Comparison of ENCODE assay signal across 21 cellular contexts in genomic region chr15:22259881-22260421, GRCh38.
A peak's percentile ranks its signal among the peaks of the same experiment; 100 is the strongest.
DNase-seq lines count a peak whose midpoint lies in the region; ATAC-seq, FAIRE-seq and TF ChIP-seq lines count a peak whose summit lies in the region.
"Had no signal": no experiment of that assay in that cellular context is flagged by ENCODE, and none has a peak within 500 bp of the region (broad histone marks: within the 10 kb centered on the region; RNA-seq: fewer than 3 reads in every experiment).

No MANE protein-coding gene starts in this region.

- 78 to 85% methylated on average over 7 of the region's 7 CpGs for WGBS in endodermal cell (ENCODE audit: insufficient coverage in 1 of 2, insufficient read length in 1 of 2), 2 experiments

- no peaks in the 10 kb centered on the region for H3K9me3 Mint-ChIP-seq in activated naive CD8-positive, alpha-beta T cell (ENCODE audit: low read depth)
- no peaks in the 10 kb centered on the region for H3K9me3 Mint-ChIP-seq in activated naive CD8-positive, alpha-beta T cell treated with anti-CD3 and anti-CD28 coated beads, Interleukin-2, amount 50 U/mL, for 24 hours
- H3K9me3 Mint-ChIP-seq in T-helper 1 cell treated with Interleukin-12 subunit alpha and Interleukin-12 subunit beta and Interleukin-4 antibody, amounts not matched to agents 30 μg/mL and 1 μg/mL, for 36 hours: no peaks in the 10 kb centered on the region
- peaks cover 49% of the 10 kb centered on the region for H3K9me3 Mint-ChIP-seq in endodermal cell

- H3K4me3 ChIP-seq in endodermal cell (ENCODE audit: low read length): peak overlapping the region; percentile 47
- H3K4me3 ChIP-seq: HAP-1, heart right ventricle, right atrium auricular region had no signal

- no peak overlapping the region for H3K27ac ChIP-seq in endodermal cell (ENCODE audit: low read depth, low read length)
- H3K27ac ChIP-seq: heart right ventricle, right atrium auricular region had no signal

- peaks cover 74% of the 10 kb centered on the region for H3K9me3 ChIP-seq in endodermal cell (ENCODE audit: control insufficient read depth, low read length)
- H3K9me3 ChIP-seq: right atrium auricular region had no signal

- H3K36me3 Mint-ChIP-seq in activated naive CD8-positive, alpha-beta T cell: no peaks in the 10 kb centered on the region
- H3K36me3 Mint-ChIP-seq in activated naive CD8-positive, alpha-beta T cell treated with anti-CD3 and anti-CD28 coated beads, Interleukin-2, amount 50 U/mL, for 24 hours (ENCODE audit: low read depth): no peaks in the 10 kb centered on the region
- H3K36me3 Mint-ChIP-seq in T-helper 1 cell treated with Interleukin-12 subunit alpha and Interleukin-12 subunit beta and Interleukin-4 antibody, amounts not matched to agents 30 μg/mL and 1 μg/mL, for 36 hours (ENCODE audit: low read depth): no peaks in the 10 kb centered on the region
- H3K36me3 Mint-ChIP-seq in endodermal cell (ENCODE audit: low read depth): peaks cover 4% of the 10 kb centered on the region

- intact Hi-C loops in posterior vena cava (cut with DNase I): no loop called here

- FAIRE-seq in H54 (lab: Jason Lieb, UNC): no peak
- FAIRE-seq: HTR-8/SVneo had no signal

- no peak for TF ChIP-seq POLR2A in H54 (IDR thresholded peaks at IDR 0.05; ENCODE audit: low read depth, low read length)

- H3K4me1 ChIP-seq in endodermal cell (ENCODE audit: control insufficient read depth, insufficient read depth, low read length): no peaks in the 10 kb centered on the region
- H3K4me1 ChIP-seq: HAP-1, right atrium auricular region had no signal

- H3K27ac Mint-ChIP-seq in activated naive CD8-positive, alpha-beta T cell: peak overlapping the region; percentile 18
- no peak overlapping the region for H3K27ac Mint-ChIP-seq in activated naive CD8-positive, alpha-beta T cell treated with anti-CD3 and anti-CD28 coated beads, Interleukin-2, amount 50 U/mL, for 24 hours
- peak overlapping the region; percentile 86 for H3K27ac Mint-ChIP-seq in T-helper 1 cell treated with Interleukin-12 subunit alpha and Interleukin-12 subunit beta and Interleukin-4 antibody, amounts not matched to agents 30 μg/mL and 1 μg/mL, for 36 hours
- H3K27ac Mint-ChIP-seq in endodermal cell: no peak overlapping the region

- H3K36me3 ChIP-seq in endodermal cell (ENCODE audit: control insufficient read depth, insufficient read depth, low read length): no peaks in the 10 kb centered on the region
- H3K36me3 ChIP-seq: HAP-1, heart right ventricle, right atrium auricular region had no signal

- peak overlapping the region; percentile 61 for H3K4me3 Mint-ChIP-seq in activated naive CD8-positive, alpha-beta T cell
- no peak overlapping the region for H3K4me3 Mint-ChIP-seq in activated naive CD8-positive, alpha-beta T cell treated with anti-CD3 and anti-CD28 coated beads, Interleukin-2, amount 50 U/mL, for 24 hours
- peak overlapping the region; percentile 23 for H3K4me3 Mint-ChIP-seq in T-helper 1 cell treated with Interleukin-12 subunit alpha and Interleukin-12 subunit beta and Interleukin-4 antibody, amounts not matched to agents 30 μg/mL and 1 μg/mL, for 36 hours
- no peak overlapping the region for H3K4me3 Mint-ChIP-seq in endodermal cell

- no peaks in the 10 kb centered on the region for H3K27me3 ChIP-seq in endodermal cell (ENCODE audit: control insufficient read depth, insufficient read depth, low read length, poor library complexity, severe bottlenecking)
- H3K27me3 ChIP-seq: right atrium auricular region had no signal

- ATAC-seq in activated naive CD8-positive, alpha-beta T cell treated with anti-CD3 and anti-CD28 coated beads, Interleukin-2, amount 50 U/mL, for 24 hours: no peak
- ATAC-seq: heart right ventricle had no signal

- peaks cover 22% of the 10 kb centered on the region for H3K27me3 Mint-ChIP-seq in activated naive CD8-positive, alpha-beta T cell
- peaks cover 23% of the 10 kb centered on the region for H3K27me3 Mint-ChIP-seq in activated naive CD8-positive, alpha-beta T cell treated with anti-CD3 and anti-CD28 coated beads, Interleukin-2, amount 50 U/mL, for 24 hours
- H3K27me3 Mint-ChIP-seq in T-helper 1 cell treated with Interleukin-12 subunit alpha and Interleukin-12 subunit beta and Interleukin-4 antibody, amounts not matched to agents 30 μg/mL and 1 μg/mL, for 36 hours (ENCODE audit: low read depth): no peaks in the 10 kb centered on the region
- H3K27me3 Mint-ChIP-seq in endodermal cell (ENCODE audit: insufficient read depth): no peaks in the 10 kb centered on the region

- no peak overlapping the region for H3K9ac ChIP-seq in endodermal cell (ENCODE audit: extremely low read depth, low read length, poor library complexity, severe bottlenecking)

- peaks cover 28% of the 10 kb centered on the region for H3K4me1 Mint-ChIP-seq in activated naive CD8-positive, alpha-beta T cell (ENCODE audit: low read depth)
- peaks cover 18% of the 10 kb centered on the region for H3K4me1 Mint-ChIP-seq in activated naive CD8-positive, alpha-beta T cell treated with anti-CD3 and anti-CD28 coated beads, Interleukin-2, amount 50 U/mL, for 24 hours
- H3K4me1 Mint-ChIP-seq in T-helper 1 cell treated with Interleukin-12 subunit alpha and Interleukin-12 subunit beta and Interleukin-4 antibody, amounts not matched to agents 30 μg/mL and 1 μg/mL, for 36 hours (ENCODE audit: low read depth): peaks cover 24% of the 10 kb centered on the region
- no peaks in the 10 kb centered on the region for H3K4me1 Mint-ChIP-seq in endodermal cell

- no peak for TF ChIP-seq CTCF in endodermal cell (conservative IDR thresholded peaks at IDR 0.05)

- DNase-seq in activated naive CD8-positive, alpha-beta T cell treated with anti-CD3 and anti-CD28 coated beads, Interleukin-2, amount 50 U/mL, for 24 hours: no peak
- no peak for DNase-seq in endodermal cell
- peak; percentile 18 for DNase-seq in posterior vena cava (ENCODE audit: low spot score)
- no peak for DNase-seq in CD1c-positive myeloid dendritic cell (ENCODE audit: extremely low spot score)
- no peak for DNase-seq in H54 (ENCODE audit: insufficient read length, low spot score)
- DNase-seq in SK-N-DZ (ENCODE audit: low spot score): no peak
- DNase-seq: Calu3; cortex of kidney; EL; heart right ventricle; Karpas-422; NCI-H1092 treated with DMSO at 0.1 percent for 48 hours; NCI-H2029 treated with DMSO at 0.1 percent for 48 hours; NCI-H446; stimulated activated CD8-positive, alpha-beta memory T cell treated with anti-CD3 and anti-CD28 coated beads, Interleukin-4, amount 100 ng/mL, for 48 hours; substantia nigra had no signal

Comparison
In these comparisons a context has a peak if more than half of its experiments do, and no peak if none do; other contexts are left out.
1. H3K27ac Mint-ChIP-seq: peak in activated naive CD8-positive, alpha-beta T cell (single experiment) and T-helper 1 cell treated with Interleukin-12 subunit alpha and Interleukin-12 subunit beta and Interleukin-4 antibody, amounts not matched to agents 30 μg/mL and 1 μg/mL, for 36 hours (single experiment); none in activated naive CD8-positive, alpha-beta T cell treated with anti-CD3 and anti-CD28 coated beads, Interleukin-2, amount 50 U/mL, for 24 hours (single experiment) and endodermal cell (single experiment).
2. H3K4me3 Mint-ChIP-seq: peak in activated naive CD8-positive, alpha-beta T cell (single experiment) and T-helper 1 cell treated with Interleukin-12 subunit alpha and Interleukin-12 subunit beta and Interleukin-4 antibody, amounts not matched to agents 30 μg/mL and 1 μg/mL, for 36 hours (single experiment); none in activated naive CD8-positive, alpha-beta T cell treated with anti-CD3 and anti-CD28 coated beads, Interleukin-2, amount 50 U/mL, for 24 hours (single experiment) and endodermal cell (single experiment).